Comparison of ENCODE assay signal across 14 cellular contexts in the genomic region with DNA sequence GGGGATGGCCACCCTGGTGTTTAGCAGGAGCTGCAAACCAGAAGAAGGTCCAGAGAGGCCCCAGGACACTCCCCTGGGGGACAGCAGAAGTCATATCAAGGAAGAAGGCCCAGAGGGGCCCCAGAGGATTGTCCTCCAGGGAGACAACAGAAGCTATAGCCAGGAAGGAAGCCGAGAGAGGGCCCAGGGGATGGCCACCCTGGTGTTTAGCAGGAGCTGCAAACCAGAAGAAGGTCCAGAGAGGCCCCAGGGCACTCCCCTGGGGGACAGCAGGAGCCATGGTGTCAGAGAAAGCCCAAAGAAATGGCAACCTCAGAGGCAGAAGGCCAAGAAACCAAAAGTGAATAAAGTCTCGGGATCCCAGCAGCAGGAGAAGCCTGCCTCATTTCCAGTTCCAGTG. TPM values are rescaled to one million over a fixed set of nuclear protein-coding genes. Genes with fewer than 3 reads are reported as not detected.
"Had no signal": no experiment of that assay in that cellular context is flagged by ENCODE, and none has a peak within 500 bp of the region (broad histone marks: within the 10 kb centered on the region; RNA-seq: fewer than 3 reads in every experiment).

No MANE protein-coding gene starts in this region.

RNA-seq across cellular contexts. Expression of a gene that starts 2.1 kb away (rescaled TPM):
- total RNA-seq: activated naive CD8-positive, alpha-beta T cell treated with anti-CD3 and anti-CD28 coated beads, Interleukin-2, amount 10 ng/mL, durations not matched to agents 7 days and 5 days; activated T-cell treated with anti-CD3 and anti-CD28 coated beads, Interleukin-2, amount 50 U/mL, for 72 hours; adrenal gland; aorta; ascending aorta; astrocyte; body of pancreas; breast epithelium; bronchial epithelial cell; cardiac muscle cell; cardiac septum; cerebellum; chondrocyte; colonic mucosa had no signal

RNA-seq across cellular contexts. Expression of a gene that starts 11.8 kb away (rescaled TPM):
- total RNA-seq: ascending aorta, astrocyte, bronchial epithelial cell, cardiac muscle cell, cerebellum, chondrocyte had no signal
